Comparison of ENCODE assay signal across 10 cellular contexts in genomic region chr14:55412686-55413085, GRCh38. TPM values are rescaled to one million over a fixed set of nuclear protein-coding genes. Genes with fewer than 3 reads are reported as not detected.
A peak's percentile ranks its signal among the peaks of the same experiment; 100 is the strongest.
DNase-seq lines count a peak whose midpoint lies in the region; ATAC-seq, FAIRE-seq and TF ChIP-seq lines count a peak whose summit lies in the region.
"Had no signal": no experiment of that assay in that cellular context is flagged by ENCODE, and none has a peak within 500 bp of the region (broad histone marks: within the 10 kb centered on the region; RNA-seq: fewer than 3 reads in every experiment).

No MANE protein-coding gene starts in this region.

- no peak for TF ChIP-seq CTCF in WTC11 (IDR thresholded peaks at IDR 0.05)
- no peak for TF ChIP-seq CTCF in keratinocyte (optimal IDR thresholded peaks at IDR 0.05 in 1 of 3, IDR thresholded peaks at IDR 0.05 in 1 of 3, conservative IDR thresholded peaks at IDR 0.05 in 1 of 3; ENCODE audit: extremely low read depth in 1 of 3, insufficient read depth in 2 of 3, low read length in 3 of 3)
- TF ChIP-seq CTCF in tibial artery (IDR thresholded peaks at IDR 0.05), result no peak

- peak overlapping the region; percentile 11 for H3K4me3 Mint-ChIP-seq in activated naive CD4-positive, alpha-beta T cell treated with anti-CD3 and anti-CD28 coated beads for 36 hours
- peak overlapping the region; percentile 90; the same call in 1 of the 2 replicates for H3K4me3 Mint-ChIP-seq in WTC11

- H4K20me1 ChIP-seq in keratinocyte (ENCODE audit: control insufficient read depth, extremely low read depth, insufficient read depth, low read length), result no peaks in the 10 kb centered on the region

- no peaks in the 10 kb centered on the region for H3K36me3 ChIP-seq in keratinocyte (ENCODE audit: control insufficient read depth in 2 of 2, extremely low read depth in 1 of 2, insufficient read depth in 2 of 2, low read length in 2 of 2)
- H3K36me3 ChIP-seq in tibial artery, result no peaks in the 10 kb centered on the region
- H3K36me3 ChIP-seq in effector memory CD4-positive, alpha-beta T cell (ENCODE audit: control insufficient read depth, insufficient read depth, low read length), result no peaks in the 10 kb centered on the region

- no peaks in the 10 kb centered on the region for H3K27me3 Mint-ChIP-seq in activated naive CD4-positive, alpha-beta T cell treated with anti-CD3 and anti-CD28 coated beads for 36 hours (ENCODE audit: low read depth)
- H3K27me3 Mint-ChIP-seq in WTC11 (ENCODE audit: low read depth), result peaks cover 5% of the 10 kb centered on the region; the same call in 1 of the 2 replicates

- peaks cover 23% of the 10 kb centered on the region for H3K79me2 ChIP-seq in keratinocyte (ENCODE audit: control insufficient read depth, insufficient read depth, low read length)

- no peak overlapping the region for H3K27ac Mint-ChIP-seq in activated naive CD4-positive, alpha-beta T cell treated with anti-CD3 and anti-CD28 coated beads for 36 hours
- peak overlapping the region in 1 of 2 donors; percentile 93 for H3K27ac Mint-ChIP-seq in activated naive CD4-positive, alpha-beta T cell treated with anti-CD3 and anti-CD28 coated beads, Interleukin-2, amount 50 U/mL, for 72 hours
- H3K27ac Mint-ChIP-seq in WTC11, result 0 out of 2 replicates have a peak overlapping the region, but pooled peaks have one; percentile 98

- POLR2A ChIA-PET in WTC11 (lab: Charles Lee), result no interaction called here

- no peaks in the 10 kb centered on the region for H3K9me1 ChIP-seq in keratinocyte (ENCODE audit: control insufficient read depth, extremely low read depth, insufficient read depth, low read length)

- H3K4me1 ChIP-seq in keratinocyte (ENCODE audit: control insufficient read depth, extremely low read depth, insufficient read depth, low read length), result peaks cover 24% of the 10 kb centered on the region
- peaks cover 0 to 39% (median 27%) of the 10 kb centered on the region in 4 donors for H3K4me1 ChIP-seq in tibial artery
- H3K4me1 ChIP-seq in effector memory CD4-positive, alpha-beta T cell (ENCODE audit: control insufficient read depth, insufficient read depth, low read length, poor library complexity, severe bottlenecking), result peaks cover 7% of the 10 kb centered on the region

- peak overlapping the region; percentile 92 for H3K9ac ChIP-seq in keratinocyte (ENCODE audit: control insufficient read depth, extremely low read depth, insufficient read depth, low read length)

- peak overlapping the region; percentile 94 for H3K27ac ChIP-seq in keratinocyte (ENCODE audit: control insufficient read depth, insufficient read depth, low read length)
- H3K27ac ChIP-seq in tibial artery, result peak overlapping the region; percentile 87 to 90
- no peak overlapping the region for H3K27ac ChIP-seq in effector memory CD4-positive, alpha-beta T cell (ENCODE audit: insufficient read depth, low read length, poor library complexity, severe bottlenecking)

- no peak for DNase-seq in activated naive CD4-positive, alpha-beta T cell treated with anti-CD3 and anti-CD28 coated beads for 36 hours
- DNase-seq in activated naive CD4-positive, alpha-beta T cell treated with anti-CD3 and anti-CD28 coated beads, Interleukin-2, amount 50 U/mL, for 72 hours (ENCODE audit: low spot score in 2 of 2), result no peak
- DNase-seq in WTC11 (ENCODE audit: low spot score) (no peak), keratinocyte (ENCODE audit: low read depth, low spot score) (no peak), tibial artery (no peak), NCI-H510A treated with DMSO at 0.1 percent for 48 hours (lab: John Stamatoyannopoulos, UW) (no peak)
- no peak for DNase-seq in effector memory CD4-positive, alpha-beta T cell

- peak overlapping the region; percentile 81 for H3K4me2 ChIP-seq in keratinocyte (ENCODE audit: control insufficient read depth, extremely low read depth, insufficient read depth, low read depth, low read length)

- intact Hi-C loops in activated naive CD4-positive, alpha-beta T cell treated with anti-CD3 and anti-CD28 coated beads for 36 hours (cut with micrococcal nuclease), result loop anchor here (5.0 kb wide), 2 partner anchors 220 to 360 kb away; partner anchors contain the start of genes DLGAP5 and MAPK1IP1L
- intact Hi-C loops in tibial artery (cut with DNase I; ENCODE audit: low total_unique reads), result loop anchor here (10.0 kb wide), 1 partner anchor 138 kb away; the partner anchor contains the start of gene FBXO34

- H3K4me3 ChIP-seq in keratinocyte (ENCODE audit: control insufficient read depth in 2 of 3, extremely low read depth in 1 of 3, insufficient read depth in 2 of 3, low read depth in 1 of 3, low read length in 3 of 3), result peak overlapping the region in 1 of 3 experiments; percentile 62
- H3K4me3 ChIP-seq in tibial artery, result no peak overlapping the region
- H3K4me3 ChIP-seq in effector memory CD4-positive, alpha-beta T cell (ENCODE audit: insufficient read depth, low read depth, low read length, poor library complexity, severe bottlenecking), result no peak overlapping the region

- ATAC-seq in activated naive CD4-positive, alpha-beta T cell treated with anti-CD3 and anti-CD28 coated beads, Interleukin-2, amount 50 U/mL, for 72 hours, result no peak
- ATAC-seq in WTC11, result no peak
- no peak for ATAC-seq in HG02571 (IDR thresholded peaks at IDR 0.05; ENCODE audit: unreplicated experiment)

- peaks cover under 1% of the 10 kb centered on the region for H3K36me3 Mint-ChIP-seq in activated naive CD4-positive, alpha-beta T cell treated with anti-CD3 and anti-CD28 coated beads for 36 hours (ENCODE audit: low read depth)
- H3K36me3 Mint-ChIP-seq in activated naive CD4-positive, alpha-beta T cell treated with anti-CD3 and anti-CD28 coated beads, Interleukin-2, amount 50 U/mL, for 72 hours, result no peaks in the 10 kb centered on the region
- no peaks in the 10 kb centered on the region for H3K36me3 Mint-ChIP-seq in WTC11

- FAIRE-seq in keratinocyte (lab: Jason Lieb, UNC), result peak; percentile 90
- FAIRE-seq: TTC549 had no signal

- CTCF ChIA-PET in activated naive CD4-positive, alpha-beta T cell treated with anti-CD3 and anti-CD28 coated beads for 36 hours (lab: Charles Lee), result no interaction called here
- CTCF ChIA-PET in WTC11 (lab: Charles Lee), result no interaction called here

- H3K9me3 ChIP-seq in keratinocyte (ENCODE audit: control insufficient read depth, low read depth, low read length) (no peaks in the 10 kb centered on the region), tibial artery (no peaks in the 10 kb centered on the region)
- no peaks in the 10 kb centered on the region for H3K9me3 ChIP-seq in effector memory CD4-positive, alpha-beta T cell (ENCODE audit: control insufficient read depth, low read length)
- H3K9me3 ChIP-seq: BLaER1 treated with 17β-estradiol and CSF1 and Interleukin-3, amounts not matched to agents 10 nM and 100 nM had no signal

- peak overlapping the region; percentile 87 for H2AFZ ChIP-seq in keratinocyte (ENCODE audit: control insufficient read depth, low read length)

- H3K4me1 Mint-ChIP-seq in activated naive CD4-positive, alpha-beta T cell treated with anti-CD3 and anti-CD28 coated beads for 36 hours (ENCODE audit: low read depth), result peaks cover 30% of the 10 kb centered on the region
- peaks cover 30% of the 10 kb centered on the region for H3K4me1 Mint-ChIP-seq in WTC11

- H3K27me3 ChIP-seq in keratinocyte (ENCODE audit: control insufficient read depth, extremely low read depth, insufficient read depth, low read length), result no peaks in the 10 kb centered on the region
- no peaks in the 10 kb centered on the region for H3K27me3 ChIP-seq in tibial artery
- H3K27me3 ChIP-seq in effector memory CD4-positive, alpha-beta T cell (replicated peaks; ENCODE audit: control insufficient read depth, insufficient read depth, low read length, poor library complexity, severe bottlenecking), result no peaks in the 10 kb centered on the region
- H3K27me3 ChIP-seq: BLaER1 treated with 17β-estradiol and CSF1 and Interleukin-3, amounts not matched to agents 10 nM and 100 nM had no signal

- dilution Hi-C loops in keratinocyte (cut with MboI; ENCODE audit: extremely low pct_ligation_motif_present, low sequenced_read_pairs), result no loop called here

- no peaks in the 10 kb centered on the region for H3K9me3 Mint-ChIP-seq in activated naive CD4-positive, alpha-beta T cell treated with anti-CD3 and anti-CD28 coated beads for 36 hours
- no peaks in the 10 kb centered on the region for H3K9me3 Mint-ChIP-seq in activated naive CD4-positive, alpha-beta T cell treated with anti-CD3 and anti-CD28 coated beads, Interleukin-2, amount 50 U/mL, for 72 hours
- H3K9me3 Mint-ChIP-seq in WTC11, result no peaks in the 10 kb centered on the region

TF ChIP-seq in WTC11, 78 proteins besides CTCF, POLR2A, EP300 and RAD21:
- TF ChIP-seq ZNF232 (CRISPR knock-in tag; IDR thresholded peaks at IDR 0.05) (no peak), EMX1 (CRISPR knock-in tag; IDR thresholded peaks at IDR 0.05) (no peak)

RNA-seq across cellular contexts. Expression of gene ATG14, which starts 1.1 kb away (rescaled TPM):
- total RNA-seq in activated naive CD4-positive, alpha-beta T cell treated with anti-CD3 and anti-CD28 coated beads for 36 hours, result 1 to 10 TPM; 4.6 to 4.9 TPM
- 1 to 10 TPM; 7.4 to 8.3 TPM for total RNA-seq in activated naive CD4-positive, alpha-beta T cell treated with anti-CD3 and anti-CD28 coated beads, Interleukin-2, amount 50 U/mL, for 72 hours
- total RNA-seq in WTC11 (2021), result 9.1 to 10.4 TPM (median 9.4 TPM) in 3 replicates
- polyA plus RNA-seq in keratinocyte, result 4.4 to 7.0 TPM (median 6.4 TPM) in 3 replicates
- polyA plus RNA-seq in keratinocyte (2011; ENCODE audit: low read depth), result 11.1 TPM
- polyA plus RNA-seq in keratinocyte (2011; cell fraction: cytosol; rRNA removed), result 3.4 and 5.8 TPM in 2 replicates
- 9.6 and 10.0 TPM in 2 replicates for polyA plus RNA-seq in keratinocyte (2011; cell fraction: nucleus; rRNA removed)
- polyA plus RNA-seq in keratinocyte (2012; ENCODE audit: low replicate concordance), result 4.2 and 11.9 TPM in 2 replicates
- 2.7 to 9.4 TPM (median 7.6 TPM) in 3 replicates for polyA minus RNA-seq in keratinocyte
- polyA minus RNA-seq in keratinocyte (2011; cell fraction: cytosol; rRNA and poly(A)+ RNA removed), result 5.0 TPM
- 5.9 and 9.0 TPM in 2 replicates for polyA minus RNA-seq in keratinocyte (2011; cell fraction: nucleus; rRNA and poly(A)+ RNA removed)

RNA-seq across cellular contexts. Expression of gene TBPL2, which starts 27.7 kb away (rescaled TPM):
- not detected for total RNA-seq in activated naive CD4-positive, alpha-beta T cell treated with anti-CD3 and anti-CD28 coated beads for 36 hours
- not detected for total RNA-seq in activated naive CD4-positive, alpha-beta T cell treated with anti-CD3 and anti-CD28 coated beads, Interleukin-2, amount 50 U/mL, for 72 hours
- not detected in 3 replicates for total RNA-seq in WTC11 (2021)
- polyA plus RNA-seq in keratinocyte, result not detected in 3 replicates
- polyA plus RNA-seq in keratinocyte (2011; ENCODE audit: low read depth), result not detected
- polyA plus RNA-seq in keratinocyte (2011; cell fraction: cytosol; rRNA removed), result not detected in 2 replicates
- not detected in 2 replicates for polyA plus RNA-seq in keratinocyte (2011; cell fraction: nucleus; rRNA removed)
- not detected in 2 replicates for polyA plus RNA-seq in keratinocyte (2012; ENCODE audit: low replicate concordance)
- not detected in 3 replicates for polyA minus RNA-seq in keratinocyte
- not detected for polyA minus RNA-seq in keratinocyte (2011; cell fraction: cytosol; rRNA and poly(A)+ RNA removed)
- not detected in 2 replicates for polyA minus RNA-seq in keratinocyte (2011; cell fraction: nucleus; rRNA and poly(A)+ RNA removed)
